ENCODE assay signal across 21 cellular contexts in the genomic region with DNA sequence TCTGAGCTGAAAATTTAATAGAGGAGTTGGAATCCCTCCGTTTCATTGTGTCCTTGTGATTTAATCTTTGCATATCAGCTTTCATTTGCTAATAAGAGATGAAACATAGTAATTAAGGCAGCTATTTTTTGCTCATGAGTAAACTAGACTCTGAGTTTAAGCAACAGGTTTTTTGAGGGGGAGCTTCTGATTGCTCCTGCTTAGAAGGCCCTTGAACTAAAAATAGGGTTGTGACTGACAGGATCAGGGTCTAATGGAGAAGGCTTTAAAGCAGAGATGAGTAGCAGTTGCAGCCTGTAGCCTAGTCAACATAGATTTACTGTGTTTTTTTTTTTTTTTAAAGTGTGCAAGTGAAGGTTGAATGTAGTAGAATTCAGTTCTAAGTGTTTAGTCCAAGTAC. TPM values are rescaled to one million over a fixed set of nuclear protein-coding genes. Genes with fewer than 3 reads are reported as not detected.
DNase-seq lines count a peak whose midpoint lies in the region; ATAC-seq, FAIRE-seq and TF ChIP-seq lines count a peak whose summit lies in the region.
"Had no signal": no experiment of that assay in that cellular context is flagged by ENCODE, and none has a peak within 500 bp of the region (broad histone marks: within the 10 kb centered on the region; RNA-seq: fewer than 3 reads in every experiment).

No MANE protein-coding gene starts in this region.

- no peaks in the 10 kb centered on the region for H3K4me1 Mint-ChIP-seq in activated CD8-positive, alpha-beta T cell treated with anti-CD3 and anti-CD28 coated beads, Interleukin-2, amount 10 ng/mL, durations not matched to agents 7 days and 5 days (ENCODE audit: low read depth)
- peaks cover 8% of the 10 kb centered on the region for H3K4me1 Mint-ChIP-seq in CD14-positive monocyte

- ATAC-seq in HepG2 (no peak), right lobe of liver (no peak)
- no peak for ATAC-seq in activated CD8-positive, alpha-beta T cell treated with anti-CD3 and anti-CD28 coated beads, Interleukin-2, amount 10 ng/mL, durations not matched to agents 7 days and 5 days

- H3K27me3 ChIP-seq in HepG2 (ENCODE audit: control insufficient read depth in 1 of 2, insufficient read depth in 2 of 2, low read length in 2 of 2) (no peaks in the 10 kb centered on the region), right lobe of liver (no peaks in the 10 kb centered on the region), cardiac muscle cell (no peaks in the 10 kb centered on the region)
- H3K27me3 ChIP-seq: BE2C had no signal

- H2AFZ ChIP-seq in HepG2 (ENCODE audit: low read length): no peak overlapping the region
- H2AFZ ChIP-seq: GM23248 had no signal

- TF ChIP-seq POLR2A in HepG2 (IDR thresholded peaks at IDR 0.05; ENCODE audit: insufficient read depth in 1 of 2, low read depth in 2 of 2, low read length in 2 of 2) (no peak), right lobe of liver (IDR thresholded peaks at IDR 0.05) (no peak)

- H3K9me3 ChIP-seq in HepG2 (ENCODE audit: low read length) (no peaks in the 10 kb centered on the region), right lobe of liver (no peaks in the 10 kb centered on the region), cardiac muscle cell (ENCODE audit: low read depth) (no peaks in the 10 kb centered on the region)
- H3K9me3 ChIP-seq: BE2C had no signal

- TF ChIP-seq RAD21 in HepG2 (CRISPR knock-in tag; IDR thresholded peaks at IDR 0.05): no peak

- TF ChIP-seq CTCF in HepG2 (CRISPR knock-in tag; IDR thresholded peaks at IDR 0.05) (no peak), right lobe of liver (IDR thresholded peaks at IDR 0.05) (no peak), cardiac muscle cell (IDR thresholded peaks at IDR 0.05; ENCODE audit: low read depth, low read length) (no peak), CD14-positive monocyte (IDR thresholded peaks at IDR 0.05) (no peak)

- H3K4me2 ChIP-seq in HepG2 (ENCODE audit: low read depth, low read length): no peak overlapping the region

- H3K36me3 Mint-ChIP-seq in activated CD8-positive, alpha-beta T cell treated with anti-CD3 and anti-CD28 coated beads, Interleukin-2, amount 10 ng/mL, durations not matched to agents 7 days and 5 days (ENCODE audit: low read depth): peaks cover 36% of the 10 kb centered on the region
- H3K36me3 Mint-ChIP-seq in CD14-positive monocyte: peaks cover 36 to 40% of the 10 kb centered on the region in 2 donors

- BruUV-seq in HepG2 (replicated peaks; lab: Mats Ljungman, UMichigan): TSS peak; percentile 1

- H3K4me3 ChIP-seq in HepG2 (replicated peaks in 1 of 3; ENCODE audit: insufficient read depth in 1 of 3, low read depth in 2 of 3, low read length in 3 of 3) (no peak overlapping the region), right lobe of liver (no peak overlapping the region), cardiac muscle cell (peak overlapping the region; percentile 2)
- H3K4me3 ChIP-seq: GM23248 had no signal

- H3K36me3 ChIP-seq in HepG2 (replicated peaks in 1 of 2; ENCODE audit: control insufficient read depth in 1 of 2, insufficient read depth in 2 of 2, low read length in 2 of 2) (peaks cover 5 to 65% of the 10 kb centered on the region in 2 experiments; a peak in 4 of 5 replicates), right lobe of liver (peaks cover 0 to 13% (median 1%) of the 10 kb centered on the region in 4 donors), cardiac muscle cell (peaks cover 32% of the 10 kb centered on the region)

- H3K27ac ChIP-seq in HepG2 (ENCODE audit: extremely low read length, insufficient read depth, low read length): no peak overlapping the region
- no peak overlapping the region for H3K27ac ChIP-seq in right lobe of liver
- H3K27ac ChIP-seq in cardiac muscle cell: peak overlapping the region; percentile 88
- H3K27ac ChIP-seq: GM23248 had no signal

- no peak overlapping the region for H3K9ac ChIP-seq in HepG2 (ENCODE audit: insufficient read depth, low read depth, low read length)
- H3K9ac ChIP-seq: GM23248 had no signal

- in situ Hi-C loops in HepG2 (cut with HindIII; ENCODE audit: extremely low pct_ligation_motif_present, low pct_unique_long_range_greater_than_20kb): no loop called here

- H3K27ac Mint-ChIP-seq in activated CD8-positive, alpha-beta T cell treated with anti-CD3 and anti-CD28 coated beads, Interleukin-2, amount 10 ng/mL, durations not matched to agents 7 days and 5 days: no peak overlapping the region
- H3K27ac Mint-ChIP-seq in CD14-positive monocyte: no peak overlapping the region
- H3K27ac Mint-ChIP-seq: CD4-positive, alpha-beta T cell had no signal

- H3K9me3 Mint-ChIP-seq in activated CD8-positive, alpha-beta T cell treated with anti-CD3 and anti-CD28 coated beads, Interleukin-2, amount 10 ng/mL, durations not matched to agents 7 days and 5 days (ENCODE audit: insufficient read depth): no peaks in the 10 kb centered on the region
- no peaks in the 10 kb centered on the region for H3K9me3 Mint-ChIP-seq in CD14-positive monocyte
- H3K9me3 Mint-ChIP-seq: CD4-positive, alpha-beta T cell had no signal

- CTCF ChIA-PET in HepG2 (lab: Yijun Ruan, JAX; ENCODE audit: low intra/inter-chr PET ratio, low total read pairs): no interaction called here
- CTCF ChIA-PET in activated CD8-positive, alpha-beta T cell treated with anti-CD3 and anti-CD28 coated beads, Interleukin-2, amount 10 ng/mL, durations not matched to agents 7 days and 5 days (lab: Charles Lee): interaction anchor here (1.4 to 1.9 kb wide), 2 partner anchors 9 to 75 kb away, joined by 4 to 5 read pairs; no protein-coding TSS in a partner anchor

- H3K4me1 ChIP-seq in HepG2 (ENCODE audit: insufficient read depth, low read length) (no peaks in the 10 kb centered on the region), right lobe of liver (no peaks in the 10 kb centered on the region), cardiac muscle cell (ENCODE audit: low read depth) (peaks cover 18% of the 10 kb centered on the region)
- H3K4me1 ChIP-seq: BE2C had no signal

- POLR2A ChIA-PET in HepG2 (lab: Yijun Ruan, JAX): no interaction called here
- POLR2A ChIA-PET in activated CD8-positive, alpha-beta T cell treated with anti-CD3 and anti-CD28 coated beads, Interleukin-2, amount 10 ng/mL, durations not matched to agents 7 days and 5 days (lab: Charles Lee): no interaction called here

- no peak for TF ChIP-seq EP300 in HepG2 (IDR thresholded peaks at IDR 0.05; ENCODE audit: low read depth in 2 of 2, low read length in 2 of 2)
- no peak for TF ChIP-seq EP300 in HepG2 (CRISPR knock-in tag; IDR thresholded peaks at IDR 0.05; ENCODE audit: borderline replicate concordance)

- DNase-seq in HepG2 (ENCODE audit: low spot score) (no peak), right lobe of liver (no peak), cardiac muscle cell (ENCODE audit: low read depth in 1 of 2, low spot score in 1 of 2) (peak in 1 of 2 donors; percentile 77), myocyte (ENCODE audit: low read depth) (peak; percentile 81), NCI-H1092 (lab: John Stamatoyannopoulos, UW) (no peak), CD14-positive monocyte (ENCODE audit: low spot score) (no peak)
- DNase-seq in activated CD8-positive, alpha-beta T cell treated with anti-CD3 and anti-CD28 coated beads, Interleukin-2, amount 10 ng/mL, durations not matched to agents 7 days and 5 days: no peak
- DNase-seq: BE2C; CD4-positive, alpha-beta T cell; DMS153; GDM1; GM23248; HCEC 1CT; MV-4-11; NCI-H146; NCI-H2029 treated with DMSO at 0.1 percent for 48 hours; NCI-H2227 treated with DMSO at 0.1 percent for 48 hours; NCI-H510A treated with DMSO at 0.1 percent for 48 hours; NCI-H774; RPMI8226 had no signal

- WGBS in HepG2 (ENCODE audit: low lambda C conversion rate): 96% methylated on average over 1 of the region's 1 CpG
- 80% methylated on average over 1 of the region's 1 CpG for WGBS in right lobe of liver (ENCODE audit: insufficient coverage, low coverage, low lambda C conversion rate, missing lambda C conversion rate)

- intact Hi-C loops in HepG2 (cut with micrococcal nuclease; ENCODE audit: unreplicated experiment) (no loop called here), right lobe of liver (cut with DNase I) (no loop called here), CD14-positive monocyte (cut with micrococcal nuclease) (no loop called here)

- no peak overlapping the region for H3K4me3 Mint-ChIP-seq in activated CD8-positive, alpha-beta T cell treated with anti-CD3 and anti-CD28 coated beads, Interleukin-2, amount 10 ng/mL, durations not matched to agents 7 days and 5 days
- no peak overlapping the region for H3K4me3 Mint-ChIP-seq in CD14-positive monocyte
- H3K4me3 Mint-ChIP-seq: CD4-positive, alpha-beta T cell had no signal

- H4K20me1 ChIP-seq in HepG2 (ENCODE audit: insufficient read depth, low read length): no peaks in the 10 kb centered on the region

- no peaks in the 10 kb centered on the region for H3K27me3 Mint-ChIP-seq in activated CD8-positive, alpha-beta T cell treated with anti-CD3 and anti-CD28 coated beads, Interleukin-2, amount 10 ng/mL, durations not matched to agents 7 days and 5 days (ENCODE audit: low read depth)
- no peaks in the 10 kb centered on the region for H3K27me3 Mint-ChIP-seq in CD14-positive monocyte (ENCODE audit: low read depth in 3 of 3)
- H3K27me3 Mint-ChIP-seq: CD4-positive, alpha-beta T cell had no signal

- peaks cover 3% of the 10 kb centered on the region for H3K79me2 ChIP-seq in HepG2 (ENCODE audit: insufficient read depth, low read length)

- no peak for FAIRE-seq in HepG2 (lab: Jason Lieb, UNC)
- FAIRE-seq: A204.1 had no signal

RNA-seq across cellular contexts. Expression of a gene that starts 17.4 kb away (rescaled TPM):
- 24.8 and 27.6 TPM in 2 replicates for total RNA-seq in HepG2 (2016; rRNA removed; fragmentation: Illumina TruSeq; extraction: Trizol)
- total RNA-seq in HepG2 (2016; cell fraction: cytosol; rRNA removed; fragmentation: Illumina TruSeq; extraction: Trizol; ENCODE audit: low read depth): 7.1 and 10.7 TPM in 2 replicates
- total RNA-seq in HepG2 (2016; cell fraction: insoluble cytoplasmic fraction; rRNA removed; fragmentation: Illumina TruSeq; extraction: Trizol): 29.5 and 35.3 TPM in 2 replicates
- 14.0 and 17.8 TPM in 2 replicates for total RNA-seq in HepG2 (2016; cell fraction: membrane; rRNA removed; fragmentation: Illumina TruSeq; extraction: Trizol)
- 26.6 and 30.2 TPM in 2 replicates for total RNA-seq in HepG2 (2016; cell fraction: nucleus; rRNA removed; fragmentation: Illumina TruSeq; extraction: Trizol)
- polyA plus RNA-seq in HepG2 (2011; rRNA removed): 22.1 and 26.4 TPM in 2 replicates
- polyA plus RNA-seq in HepG2 (2011; cell fraction: cytosol; rRNA removed): 12.7 and 16.8 TPM in 2 replicates
- polyA plus RNA-seq in HepG2 (2011; cell fraction: nucleus; rRNA removed): 18.7 and 22.0 TPM in 2 replicates
- polyA plus RNA-seq in HepG2 (2012): 11.0 and 12.2 TPM in 2 replicates
- 1.6 and 1.8 TPM in 2 replicates for polyA plus RNA-seq in HepG2 (2016; cell fraction: cytosol; fragmentation: Illumina TruSeq; extraction: Trizol; ENCODE audit: low read depth)
- 21.4 and 22.2 TPM in 2 replicates for polyA plus RNA-seq in HepG2 (2016; cell fraction: insoluble cytoplasmic fraction; fragmentation: Illumina TruSeq; extraction: Trizol; ENCODE audit: low read depth)
- polyA plus RNA-seq in HepG2 (2016; cell fraction: membrane; fragmentation: Illumina TruSeq; extraction: Trizol; ENCODE audit: low read depth): 3.8 TPM in 2 replicates
- 27.2 and 28.0 TPM in 2 replicates for polyA plus RNA-seq in HepG2 (2016; cell fraction: nucleus; fragmentation: Illumina TruSeq; extraction: Trizol; ENCODE audit: insufficient read depth, low read depth)
- 12.3 and 24.7 TPM in 2 replicates for polyA minus RNA-seq in HepG2 (2011; rRNA and poly(A)+ RNA removed; ENCODE audit: low replicate concordance)
- 15.3 and 17.6 TPM in 2 replicates for polyA minus RNA-seq in HepG2 (2011; cell fraction: cytosol; rRNA and poly(A)+ RNA removed)
- polyA minus RNA-seq in HepG2 (2011; cell fraction: nucleus; rRNA and poly(A)+ RNA removed): 33.7 and 35.9 TPM in 2 replicates
- total RNA-seq in right lobe of liver: 1 to 10 TPM; 2.6 to 4.7 (median 3.3) TPM
- total RNA-seq in cardiac muscle cell: 36.1 and 72.3 TPM in 2 replicates
- polyA plus RNA-seq in cardiac muscle cell: 42.0 and 74.6 TPM in 2 replicates
- 45.7 and 48.6 TPM in 2 replicates for total RNA-seq in myocyte
- 8.4 TPM for polyA plus RNA-seq in myocyte (2012)
- 10 to 100 TPM; 14.6 to 17.6 TPM for total RNA-seq in activated CD8-positive, alpha-beta T cell treated with anti-CD3 and anti-CD28 coated beads, Interleukin-2, amount 10 ng/mL, durations not matched to agents 7 days and 5 days
- polyA plus RNA-seq in CD14-positive monocyte: 1 to 10 TPM; 2.3 to 2.6 TPM

RNA-seq across cellular contexts. Expression of a gene that starts 54.8 kb away (rescaled TPM):
- total RNA-seq in HepG2 (2016; rRNA removed; fragmentation: Illumina TruSeq; extraction: Trizol): 62.2 and 112 TPM in 2 replicates
- 5.4 and 6.5 TPM in 2 replicates for total RNA-seq in HepG2 (2016; cell fraction: cytosol; rRNA removed; fragmentation: Illumina TruSeq; extraction: Trizol; ENCODE audit: low read depth)
- total RNA-seq in HepG2 (2016; cell fraction: insoluble cytoplasmic fraction; rRNA removed; fragmentation: Illumina TruSeq; extraction: Trizol): 61.8 and 116 TPM in 2 replicates
- total RNA-seq in HepG2 (2016; cell fraction: membrane; rRNA removed; fragmentation: Illumina TruSeq; extraction: Trizol): 16.8 and 22.0 TPM in 2 replicates
- 87.4 and 101 TPM in 2 replicates for total RNA-seq in HepG2 (2016; cell fraction: nucleus; rRNA removed; fragmentation: Illumina TruSeq; extraction: Trizol)
- 93.5 and 97.7 TPM in 2 replicates for polyA plus RNA-seq in HepG2 (2011; rRNA removed)
- 47.2 and 97.2 TPM in 2 replicates for polyA plus RNA-seq in HepG2 (2011; cell fraction: cytosol; rRNA removed)
- polyA plus RNA-seq in HepG2 (2011; cell fraction: nucleus; rRNA removed): 12.1 and 22.2 TPM in 2 replicates
- polyA plus RNA-seq in HepG2 (2012): 161 and 173 TPM in 2 replicates
- polyA plus RNA-seq in HepG2 (2016; cell fraction: cytosol; fragmentation: Illumina TruSeq; extraction: Trizol; ENCODE audit: low read depth): 3.2 and 3.6 TPM in 2 replicates
- polyA plus RNA-seq in HepG2 (2016; cell fraction: insoluble cytoplasmic fraction; fragmentation: Illumina TruSeq; extraction: Trizol; ENCODE audit: low read depth): 47.0 and 52.4 TPM in 2 replicates
- 6.6 and 9.2 TPM in 2 replicates for polyA plus RNA-seq in HepG2 (2016; cell fraction: membrane; fragmentation: Illumina TruSeq; extraction: Trizol; ENCODE audit: low read depth)
- 94.6 and 98.2 TPM in 2 replicates for polyA plus RNA-seq in HepG2 (2016; cell fraction: nucleus; fragmentation: Illumina TruSeq; extraction: Trizol; ENCODE audit: insufficient read depth, low read depth)
- polyA minus RNA-seq in HepG2 (2011; rRNA and poly(A)+ RNA removed; ENCODE audit: low replicate concordance): 37.1 and 104 TPM in 2 replicates
- 116 and 151 TPM in 2 replicates for polyA minus RNA-seq in HepG2 (2011; cell fraction: cytosol; rRNA and poly(A)+ RNA removed)
- polyA minus RNA-seq in HepG2 (2011; cell fraction: nucleus; rRNA and poly(A)+ RNA removed): 74.0 and 95.7 TPM in 2 replicates
- total RNA-seq in right lobe of liver: 100 to 1,000 TPM in 4 of 6 experiments, 10 to 100 TPM in 2; 83.6 to 114 (median 102) TPM
- 89.2 and 91.5 TPM in 2 replicates for total RNA-seq in cardiac muscle cell
- polyA plus RNA-seq in cardiac muscle cell: 140 and 158 TPM in 2 replicates
- 299 and 322 TPM in 2 replicates for total RNA-seq in myocyte
- polyA plus RNA-seq in myocyte (2012): 112 TPM
- 10 to 100 TPM; 41.9 to 44.9 TPM for total RNA-seq in activated CD8-positive, alpha-beta T cell treated with anti-CD3 and anti-CD28 coated beads, Interleukin-2, amount 10 ng/mL, durations not matched to agents 7 days and 5 days
- polyA plus RNA-seq in CD14-positive monocyte: 100 to 1,000 TPM; 125 to 161 TPM
